In the genomic region with DNA sequence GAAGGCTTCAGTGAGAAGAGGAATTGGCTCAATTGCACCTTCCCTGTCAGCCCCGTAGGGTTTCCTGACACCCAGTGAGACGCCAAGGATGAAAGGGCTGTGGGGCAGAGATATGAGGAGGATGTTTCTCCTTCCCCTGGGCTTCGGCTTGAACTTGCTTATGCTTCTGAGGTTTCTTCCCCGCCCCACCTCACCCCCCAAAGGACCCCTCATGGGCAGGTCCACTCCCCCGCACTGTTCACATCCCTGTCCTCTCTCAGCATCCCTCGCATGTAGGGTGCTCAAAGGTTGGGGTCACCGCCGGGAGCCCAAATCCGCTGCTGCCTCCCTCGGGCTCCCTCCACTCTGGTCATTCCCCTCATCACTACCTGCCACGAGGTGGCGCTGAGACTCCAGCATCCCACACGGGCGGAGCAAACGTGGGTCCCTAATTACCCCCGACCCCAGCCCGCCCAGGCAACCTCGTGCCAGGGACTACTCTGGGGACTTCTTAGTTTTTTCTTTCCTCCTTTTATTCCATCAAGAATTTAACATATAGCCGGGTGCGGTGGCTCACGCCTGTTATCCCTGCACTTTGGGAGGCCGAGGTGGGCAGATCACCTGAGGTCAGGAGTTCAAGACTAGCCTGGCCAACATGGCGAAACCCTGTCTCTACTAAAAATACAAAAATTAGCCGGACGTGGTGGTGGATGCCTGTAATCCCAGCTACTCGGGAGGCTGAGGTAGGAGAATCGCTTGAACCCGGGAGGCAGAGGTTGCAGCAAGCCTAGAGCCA, we compare ENCODE assay signal across 8 cellular contexts. TPM values are rescaled to one million over a fixed set of nuclear protein-coding genes. Genes with fewer than 3 reads are reported as not detected.
DNase-seq lines count a peak whose midpoint lies in the region; ATAC-seq and TF ChIP-seq lines count a peak whose summit lies in the region.

No MANE protein-coding gene starts in this region.

- peaks cover 36% of the 10 kb centered on the region for H3K27me3 ChIP-seq in AG04450 (ENCODE audit: control insufficient read depth, insufficient read depth, low read length)
- peaks cover 9% of the 10 kb centered on the region for H3K27me3 ChIP-seq in GM23338 (ENCODE audit: insufficient read depth)
- H3K27me3 ChIP-seq in right atrium auricular region = no peaks in the 10 kb centered on the region

- CTCF ChIA-PET in AG04450 (lab: Charles Lee) = interaction anchor here (2.2 kb wide), 1 partner anchor 240 kb away, joined by 10 read pairs; a partner anchor contains a TSS

- no peaks in the 10 kb centered on the region for H3F3A ChIP-seq in GM23338 (replicated peaks; ENCODE audit: low read depth)

- H3K27ac Mint-ChIP-seq in GM23338 = no peak overlapping the region
- no peak overlapping the region for H3K27ac Mint-ChIP-seq in activated naive CD8-positive, alpha-beta T cell treated with anti-CD3 and anti-CD28 coated beads for 36 hours

- H3K4me1 ChIP-seq in GM23338 (ENCODE audit: insufficient read depth) (no peaks in the 10 kb centered on the region), right atrium auricular region (peaks cover 0 to 6% of the 10 kb centered on the region in 2 donors)

- H4K20me1 ChIP-seq in GM23338 (replicated peaks; ENCODE audit: insufficient read depth) = no peaks in the 10 kb centered on the region

- POLR2A ChIA-PET in AG04450 (lab: Yijun Ruan, JAX) = no interaction called here

- H3K4me3 ChIP-seq in AG04450 (ENCODE audit: low read depth, low read length) (no peak overlapping the region), GM23338 (no peak overlapping the region), right atrium auricular region (no peak overlapping the region)

- peak; percentile 83 for ATAC-seq in GM23338
- peak; percentile 86 for ATAC-seq in SK-N-SH treated with all-trans-retinoic acid at 6 μM for 48 hours
- ATAC-seq in GM21786 (IDR thresholded peaks at IDR 0.05; ENCODE audit: unreplicated experiment) = no peak
- no peak for ATAC-seq in HG03159 (IDR thresholded peaks at IDR 0.05; ENCODE audit: unreplicated experiment)

- no peak overlapping the region for H3K4me2 ChIP-seq in GM23338

- H3K79me2 ChIP-seq in GM23338 (replicated peaks; ENCODE audit: insufficient read depth) = no peaks in the 10 kb centered on the region

- DNase-seq in AG04450 (ENCODE audit: low read depth, low spot score) (no peak), GM23338 (ENCODE audit: low spot score) (peak; percentile 91), right atrium auricular region (ENCODE audit: low spot score) (peak; percentile 71)
- peak; percentile 65 for DNase-seq in activated naive CD8-positive, alpha-beta T cell treated with anti-CD3 and anti-CD28 coated beads for 36 hours
- DNase-seq in stimulated activated CD4-positive, alpha-beta T cell treated with anti-CD3 and anti-CD28 coated beads, Interleukin-12 subunit alpha, Interleukin-12 subunit beta, amount 100 ng/mL, for 24 hours (ENCODE audit: low read depth in 2 of 2) = peak; percentile 37 to 60

- H3K27me3 Mint-ChIP-seq in GM23338 (ENCODE audit: insufficient read depth, low read depth, poor library complexity) = peaks cover 25% of the 10 kb centered on the region
- H3K27me3 Mint-ChIP-seq in activated naive CD8-positive, alpha-beta T cell treated with anti-CD3 and anti-CD28 coated beads for 36 hours = peaks cover 52% of the 10 kb centered on the region

- no peaks in the 10 kb centered on the region for H3K9me2 ChIP-seq in GM23338 (ENCODE audit: insufficient read depth)

- H3K4me3 Mint-ChIP-seq in GM23338 = no peak overlapping the region
- no peak overlapping the region for H3K4me3 Mint-ChIP-seq in activated naive CD8-positive, alpha-beta T cell treated with anti-CD3 and anti-CD28 coated beads for 36 hours

- TF ChIP-seq CTCF in AG04450 (IDR thresholded peaks at IDR 0.05; ENCODE audit: low read depth, low read length) (peak; percentile 85), GM23338 (conservative IDR thresholded peaks at IDR 0.05; ENCODE audit: low read depth in 2 of 2) (peak; percentile 81 to 96), right atrium auricular region (IDR thresholded peaks at IDR 0.05) (peak; percentile 68 to 91)

- H3K36me3 ChIP-seq in GM23338 (ENCODE audit: insufficient read depth) (no peaks in the 10 kb centered on the region), right atrium auricular region (no peaks in the 10 kb centered on the region)

- H2AFZ ChIP-seq in GM23338 = no peak overlapping the region

- H3K4me1 Mint-ChIP-seq in GM23338 = 0 out of 3 replicates have a peak, but pooled peaks cover 5% of the 10 kb centered on the region
- H3K4me1 Mint-ChIP-seq in activated naive CD8-positive, alpha-beta T cell treated with anti-CD3 and anti-CD28 coated beads for 36 hours = peaks cover 4% of the 10 kb centered on the region

- no peaks in the 10 kb centered on the region; the same call in 1 of the 2 replicates for H3K9me3 ChIP-seq in AG04450 (ENCODE audit: control insufficient read depth, insufficient read depth, low read length)
- no peaks in the 10 kb centered on the region for H3K9me3 ChIP-seq in right atrium auricular region

- no peak overlapping the region for H3K27ac ChIP-seq in AG04450 (ENCODE audit: low read depth, low read length)
- no peak overlapping the region for H3K27ac ChIP-seq in GM23338 (ENCODE audit: low read depth)
- no peak overlapping the region for H3K27ac ChIP-seq in right atrium auricular region

- H3K36me3 Mint-ChIP-seq in GM23338 (ENCODE audit: low read depth) = no peaks in the 10 kb centered on the region; the same call in 2 of the 3 replicates
- no peaks in the 10 kb centered on the region for H3K36me3 Mint-ChIP-seq in activated naive CD8-positive, alpha-beta T cell treated with anti-CD3 and anti-CD28 coated beads for 36 hours

- H3K9me3 Mint-ChIP-seq in GM23338 = no peaks in the 10 kb centered on the region; the same call in 1 of the 3 replicates
- no peaks in the 10 kb centered on the region for H3K9me3 Mint-ChIP-seq in activated naive CD8-positive, alpha-beta T cell treated with anti-CD3 and anti-CD28 coated beads for 36 hours

TF ChIP-seq in GM23338, 12 proteins besides CTCF, POLR2A, EP300 and RAD21 (continues in another document):
- TF ChIP-seq, protein P1, sequence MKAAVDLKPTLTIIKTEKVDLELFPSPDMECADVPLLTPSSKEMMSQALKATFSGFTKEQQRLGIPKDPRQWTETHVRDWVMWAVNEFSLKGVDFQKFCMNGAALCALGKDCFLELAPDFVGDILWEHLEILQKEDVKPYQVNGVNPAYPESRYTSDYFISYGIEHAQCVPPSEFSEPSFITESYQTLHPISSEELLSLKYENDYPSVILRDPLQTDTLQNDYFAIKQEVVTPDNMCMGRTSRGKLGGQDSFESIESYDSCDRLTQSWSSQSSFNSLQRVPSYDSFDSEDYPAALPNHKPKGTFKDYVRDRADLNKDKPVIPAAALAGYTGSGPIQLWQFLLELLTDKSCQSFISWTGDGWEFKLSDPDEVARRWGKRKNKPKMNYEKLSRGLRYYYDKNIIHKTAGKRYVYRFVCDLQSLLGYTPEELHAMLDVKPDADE (IDR thresholded peaks at IDR 0.05) = no peak

TF ChIP-seq in SK-N-SH treated with all-trans-retinoic acid at 6 μM for 48 hours, 23 proteins besides CTCF, POLR2A, EP300 and RAD21 (continues in another document):
- TF ChIP-seq ZNF565 (CRISPR knock-in tag; conservative IDR thresholded peaks at IDR 0.05; ENCODE audit: low read depth) (no peak), CSDC2 (CRISPR knock-in tag; IDR thresholded peaks at IDR 0.05) (no peak), OSR1 (CRISPR knock-in tag; IDR thresholded peaks at IDR 0.05) (no peak), GLIS3 (CRISPR knock-in tag; IDR thresholded peaks at IDR 0.05) (no peak), PPARA (CRISPR knock-in tag; IDR thresholded peaks at IDR 0.05; ENCODE audit: borderline replicate concordance) (no peak), TCF4 (CRISPR knock-in tag; IDR thresholded peaks at IDR 0.05; ENCODE audit: borderline replicate concordance) (no peak), TOX (CRISPR knock-in tag; IDR thresholded peaks at IDR 0.05; ENCODE audit: borderline replicate concordance) (no peak), ZFP3 (CRISPR knock-in tag; IDR thresholded peaks at IDR 0.05) (no peak), RARB (CRISPR knock-in tag; IDR thresholded peaks at IDR 0.05) (no peak), BACH2 (CRISPR knock-in tag; IDR thresholded peaks at IDR 0.05; ENCODE audit: borderline replicate concordance) (no peak), ISL1 (CRISPR knock-in tag; IDR thresholded peaks at IDR 0.05) (no peak), ZC3H10 (CRISPR knock-in tag; IDR thresholded peaks at IDR 0.05) (no peak), ARNTL (CRISPR knock-in tag; IDR thresholded peaks at IDR 0.05; ENCODE audit: borderline replicate concordance, low read depth) (no peak), ESRRG (CRISPR knock-in tag; IDR thresholded peaks at IDR 0.05) (no peak), ZNF8 (CRISPR knock-in tag; IDR thresholded peaks at IDR 0.05) (no peak)
- TF ChIP-seq, protein P2, sequence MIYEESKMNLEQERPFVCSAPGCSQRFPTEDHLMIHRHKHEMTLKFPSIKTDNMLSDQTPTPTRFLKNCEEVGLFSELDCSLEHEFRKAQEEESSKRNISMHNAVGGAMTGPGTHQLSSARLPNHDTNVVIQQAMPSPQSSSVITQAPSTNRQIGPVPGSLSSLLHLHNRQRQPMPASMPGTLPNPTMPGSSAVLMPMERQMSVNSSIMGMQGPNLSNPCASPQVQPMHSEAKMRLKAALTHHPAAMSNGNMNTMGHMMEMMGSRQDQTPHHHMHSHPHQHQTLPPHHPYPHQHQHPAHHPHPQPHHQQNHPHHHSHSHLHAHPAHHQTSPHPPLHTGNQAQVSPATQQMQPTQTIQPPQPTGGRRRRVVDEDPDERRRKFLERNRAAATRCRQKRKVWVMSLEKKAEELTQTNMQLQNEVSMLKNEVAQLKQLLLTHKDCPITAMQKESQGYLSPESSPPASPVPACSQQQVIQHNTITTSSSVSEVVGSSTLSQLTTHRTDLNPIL (CRISPR knock-in tag; IDR thresholded peaks at IDR 0.05; ENCODE audit: low read depth) = no peak

RNA-seq across cellular contexts. Expression of a gene that starts 3.3 kb away (rescaled TPM):
- polyA plus RNA-seq in AG04450 (2011; rRNA removed) (not detected in 2 replicates), GM23338 (2016; fragmentation: Nextera tagmentation; extraction: Ambion mirVana) (not detected in 2 replicates)
- polyA minus RNA-seq in AG04450 (2011; rRNA and poly(A)+ RNA removed) = not detected in 2 replicates
- total RNA-seq in GM23338 (2014; rRNA removed; shearing (Covaris generic)) = 0.12 TPM in 1 of 2 replicates, not detected in the other
- not detected for total RNA-seq in activated naive CD8-positive, alpha-beta T cell treated with anti-CD3 and anti-CD28 coated beads for 36 hours
- 1 to 10 TPM in 1 of 2 donors, under 1 TPM in 1; 0.48 to 4.2 TPM for total RNA-seq in right atrium auricular region

RNA-seq across cellular contexts. Expression of a gene that starts 5.9 kb away (rescaled TPM):
- not detected in 2 replicates for polyA plus RNA-seq in AG04450 (2011; rRNA removed)
- not detected in 2 replicates for polyA minus RNA-seq in AG04450 (2011; rRNA and poly(A)+ RNA removed)
- 2.3 TPM in 1 of 2 replicates, not detected in the other for total RNA-seq in GM23338 (2014; rRNA removed; shearing (Covaris generic))
- 0.39 and 1.1 TPM in 2 replicates for polyA plus RNA-seq in GM23338 (2016; fragmentation: Nextera tagmentation; extraction: Ambion mirVana)
- total RNA-seq in activated naive CD8-positive, alpha-beta T cell treated with anti-CD3 and anti-CD28 coated beads for 36 hours = not detected
- total RNA-seq in right atrium auricular region = not detected

Comparison
In these comparisons a context has a peak if more than half of its experiments do, and no peak if none do; other contexts are left out.
1. ATAC-seq: peak in GM23338 (single experiment) and SK-N-SH treated with all-trans-retinoic acid at 6 μM for 48 hours (single experiment); none in GM21786 (single experiment) and HG03159 (single experiment).
2. Peak in every context shown above with its lines, with median percentiles within 50 percentile points of each other: CTCF ChIP-seq.